Comparison of ENCODE assay signal across 20 cellular contexts in genomic region chr2:66472225-66472843, GRCh38. TPM values are rescaled to one million over a fixed set of nuclear protein-coding genes. Genes with fewer than 3 reads are reported as not detected.
"Had no signal": no experiment of that assay in that cellular context is flagged by ENCODE, and none has a peak within 500 bp of the region (broad histone marks: within the 10 kb centered on the region; RNA-seq: fewer than 3 reads in every experiment).

No MANE protein-coding gene starts in this region.

- H3K36me3 ChIP-seq: transverse colon, uterus had no signal

- DNase-seq: activated CD4-positive, alpha-beta memory T cell treated with anti-CD3 and anti-CD28 coated beads for 36 hours; activated CD4-positive, alpha-beta T cell treated with anti-CD3 and anti-CD28 coated beads for 4 hours; activated CD4-positive, CD25-positive, alpha-beta regulatory T cell; activated effector memory CD4-positive, alpha-beta T cell treated with anti-CD3 and anti-CD28 coated beads, Interleukin-2, amount 50 U/mL, for 16 hours; activated naive CD4-positive, alpha-beta T cell treated with anti-CD3 and anti-CD28 coated beads, Interleukin-2, amount 50 U/mL, for 16 hours; anterior cingulate cortex; body of pancreas; effector CD4-positive, alpha-beta T cell; foreskin keratinocyte; mucosa of descending colon; posterior cingulate gyrus; sigmoid colon; stimulated activated CD4-positive, alpha-beta T cell treated with anti-CD3 and anti-CD28 coated beads, Interleukin-15, amount 100 ng/mL, for 24 hours; T-cell; transverse colon; uterus had no signal

- H3K27ac Mint-ChIP-seq: activated CD4-positive, alpha-beta memory T cell treated with anti-CD3 and anti-CD28 coated beads for 36 hours; dendritic cell treated with granulocyte-macrophage colony-stimulating factor and Interleukin-4, amounts not matched to agents 40 ng/mL and 50 ng/mL, for 4 days; memory B cell; stimulated activated memory B cell treated with anti-CD40 and anti-IgM and Interleukin-4, amounts not matched to agents 10 μg/mL and 1 μg/mL and 100 μg/mL, for 72 hours; T-cell had no signal

- H3K4me1 ChIP-seq: foreskin keratinocyte had no signal

- H3K4me3 Mint-ChIP-seq: activated CD4-positive, alpha-beta memory T cell treated with anti-CD3 and anti-CD28 coated beads for 36 hours; dendritic cell treated with granulocyte-macrophage colony-stimulating factor and Interleukin-4, amounts not matched to agents 40 ng/mL and 50 ng/mL, for 4 days; memory B cell; stimulated activated memory B cell treated with anti-CD40 and anti-IgM and Interleukin-4, amounts not matched to agents 10 μg/mL and 1 μg/mL and 100 μg/mL, for 72 hours; T-cell had no signal

- H3K27ac ChIP-seq: foreskin keratinocyte, uterus had no signal

- H3K4me1 Mint-ChIP-seq: memory B cell; stimulated activated memory B cell treated with anti-CD40 and anti-IgM and Interleukin-4, amounts not matched to agents 10 μg/mL and 1 μg/mL and 100 μg/mL, for 72 hours; T-cell had no signal

- ATAC-seq: body of pancreas; foreskin keratinocyte; mucosa of descending colon; stimulated activated memory B cell treated with anti-CD40 and anti-IgM and Interleukin-4, amounts not matched to agents 10 μg/mL and 1 μg/mL and 100 μg/mL, for 72 hours; T-cell had no signal

- H3K27me3 Mint-ChIP-seq: activated CD4-positive, alpha-beta memory T cell treated with anti-CD3 and anti-CD28 coated beads for 36 hours; dendritic cell treated with granulocyte-macrophage colony-stimulating factor and Interleukin-4, amounts not matched to agents 40 ng/mL and 50 ng/mL, for 4 days had no signal

- H3K4me2 ChIP-seq: smooth muscle cell had no signal

- H3K9me3 ChIP-seq: body of pancreas, mucosa of descending colon, sigmoid colon, transverse colon, uterus had no signal

- H3K9me3 Mint-ChIP-seq: activated CD4-positive, alpha-beta memory T cell treated with anti-CD3 and anti-CD28 coated beads for 36 hours; dendritic cell treated with granulocyte-macrophage colony-stimulating factor and Interleukin-4, amounts not matched to agents 40 ng/mL and 50 ng/mL, for 4 days; stimulated activated memory B cell treated with anti-CD40 and anti-IgM and Interleukin-4, amounts not matched to agents 10 μg/mL and 1 μg/mL and 100 μg/mL, for 72 hours had no signal

- H3K27me3 ChIP-seq: body of pancreas, foreskin keratinocyte, sigmoid colon, transverse colon, uterus had no signal

- H3K36me3 Mint-ChIP-seq: activated CD4-positive, alpha-beta memory T cell treated with anti-CD3 and anti-CD28 coated beads for 36 hours; memory B cell; stimulated activated memory B cell treated with anti-CD40 and anti-IgM and Interleukin-4, amounts not matched to agents 10 μg/mL and 1 μg/mL and 100 μg/mL, for 72 hours; T-cell had no signal

- H3K4me3 ChIP-seq: body of pancreas, mucosa of descending colon, sigmoid colon, smooth muscle cell, transverse colon, uterus had no signal

RNA-seq across cellular contexts. Expression of gene MEIS1, which starts 37.4 kb away (rescaled TPM):
- total RNA-seq: activated CD4-positive, alpha-beta memory T cell treated with anti-CD3 and anti-CD28 coated beads for 36 hours had no signal
